ENCODE assay signal across 9 cellular contexts in the genomic region with DNA sequence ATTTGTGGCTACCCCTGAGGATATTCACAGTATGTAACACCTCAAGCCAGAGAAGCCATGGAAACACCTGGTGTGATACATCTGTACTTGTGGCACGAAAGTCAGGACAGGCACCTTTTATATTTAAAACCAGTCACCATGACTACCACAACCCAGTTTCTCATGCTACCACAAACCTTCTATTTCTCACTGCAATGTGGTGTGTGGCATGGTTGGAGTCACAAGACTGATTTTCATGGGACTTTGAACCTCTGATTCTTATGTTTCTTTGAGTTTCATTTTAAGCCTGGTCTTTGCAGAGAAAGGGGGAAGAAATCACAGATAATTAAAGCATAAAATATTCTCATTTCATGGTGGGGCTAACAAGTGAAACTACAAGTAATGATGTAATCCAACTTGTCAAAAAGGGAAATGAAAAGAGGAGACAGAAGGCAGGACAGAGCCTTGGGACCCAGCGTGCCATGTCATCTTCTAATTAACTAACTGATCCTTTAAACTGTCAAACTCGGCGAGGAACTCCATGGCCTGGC.
DNase-seq lines count a peak whose midpoint lies in the region; ATAC-seq and TF ChIP-seq lines count a peak whose summit lies in the region.
"Had no signal": no experiment of that assay in that cellular context is flagged by ENCODE, and none has a peak within 500 bp of the region (broad histone marks: within the 10 kb centered on the region; RNA-seq: fewer than 3 reads in every experiment).

No MANE protein-coding gene starts in this region.

- H3K27me3 Mint-ChIP-seq in naive B cell (peaks cover 11 to 18% (median 14%) of the 10 kb centered on the region in 3 donors), WTC11 (ENCODE audit: low read depth) (no peaks in the 10 kb centered on the region)
- no peaks in the 10 kb centered on the region for H3K27me3 Mint-ChIP-seq in T-helper 2 cell treated with Interferon-gamma antibody and Interleukin-4, amounts not matched to agents 5 μg/mL and 100 μg/mL, for 36 hours (ENCODE audit: low read depth)

- H3K4me1 Mint-ChIP-seq in naive B cell, result peaks cover 8 to 11% (median 11%) of the 10 kb centered on the region in 3 donors
- H3K4me1 Mint-ChIP-seq in T-helper 2 cell treated with Interferon-gamma antibody and Interleukin-4, amounts not matched to agents 5 μg/mL and 100 μg/mL, for 36 hours (ENCODE audit: low read depth), result no peaks in the 10 kb centered on the region
- peaks cover 20% of the 10 kb centered on the region for H3K4me1 Mint-ChIP-seq in WTC11

- no peak overlapping the region for H3K56ac ChIP-seq in mesendoderm (ENCODE audit: low read length)

- H3K4me1 ChIP-seq in mesendoderm (ENCODE audit: control insufficient read depth, low read depth, low read length), result peaks cover 3% of the 10 kb centered on the region

- no CpG with 5 or more reads among the region's 4 CpGs for WGBS in mesendoderm (ENCODE audit: extremely low coverage, insufficient coverage, low lambda C conversion rate)

- H3K4me3 Mint-ChIP-seq in naive B cell (no peak overlapping the region), WTC11 (no peak overlapping the region)
- H3K4me3 Mint-ChIP-seq in T-helper 2 cell treated with Interferon-gamma antibody and Interleukin-4, amounts not matched to agents 5 μg/mL and 100 μg/mL, for 36 hours, result no peak overlapping the region

- no peak overlapping the region for H4K8ac ChIP-seq in mesendoderm (ENCODE audit: low read depth, low read length)

- H3K4ac ChIP-seq in mesendoderm (ENCODE audit: low read depth, low read length), result no peak overlapping the region

- no peak overlapping the region for H2BK120ac ChIP-seq in mesendoderm (ENCODE audit: low read depth, low read length)

- POLR2A ChIA-PET in WTC11 (lab: Charles Lee), result no interaction called here

- H3K27me3 ChIP-seq in mesendoderm (ENCODE audit: insufficient read depth, low read length, poor library complexity), result no peaks in the 10 kb centered on the region

- no peak overlapping the region for H3K4me3 ChIP-seq in mesendoderm (ENCODE audit: low read length)

- no peak overlapping the region for H3K18ac ChIP-seq in mesendoderm (ENCODE audit: low read length)

- H4K5ac ChIP-seq in mesendoderm (ENCODE audit: low read length), result no peak overlapping the region

- H3K27ac Mint-ChIP-seq in naive B cell, result no peak overlapping the region
- no peak overlapping the region for H3K27ac Mint-ChIP-seq in T-helper 2 cell treated with Interferon-gamma antibody and Interleukin-4, amounts not matched to agents 5 μg/mL and 100 μg/mL, for 36 hours
- no peak overlapping the region for H3K27ac Mint-ChIP-seq in WTC11

- no peaks in the 10 kb centered on the region for H3K36me3 ChIP-seq in mesendoderm (ENCODE audit: control insufficient read depth, insufficient read depth, low read length)

- H3K79me2 ChIP-seq in mesendoderm (ENCODE audit: control insufficient read depth, insufficient read depth, low read length), result no peaks in the 10 kb centered on the region

- CTCF ChIA-PET in WTC11 (lab: Charles Lee), result interaction anchor here (1.1 to 1.2 kb wide), 2 partner anchors 60 to 257 kb away, joined by 3 to 4 read pairs; no protein-coding TSS in a partner anchor

- no peak overlapping the region for H3K9ac ChIP-seq in mesendoderm (ENCODE audit: low read length)

- DNase-seq in naive B cell, result peak; percentile 15
- no peak for DNase-seq in mesendoderm
- DNase-seq in T-helper 2 cell treated with Interferon-gamma antibody and Interleukin-4, amounts not matched to agents 5 μg/mL and 100 μg/mL, for 36 hours (ENCODE audit: low spot score), result no peak
- no peak for DNase-seq in WTC11 (ENCODE audit: low spot score)
- DNase-seq in stimulated activated CD4-positive, alpha-beta T cell treated with anti-CD3 and anti-CD28 coated beads, Interleukin-12 subunit alpha, Interleukin-12 subunit beta, amount 100 ng/mL, for 4 hours, result no peak
- DNase-seq: SHP77 treated with DMSO at 0.1 percent for 48 hours had no signal

- H3K36me3 Mint-ChIP-seq in naive B cell, result no peaks in the 10 kb centered on the region
- H3K36me3 Mint-ChIP-seq in T-helper 2 cell treated with Interferon-gamma antibody and Interleukin-4, amounts not matched to agents 5 μg/mL and 100 μg/mL, for 36 hours (ENCODE audit: low read depth), result no peaks in the 10 kb centered on the region
- no peaks in the 10 kb centered on the region for H3K36me3 Mint-ChIP-seq in WTC11

- H2AK5ac ChIP-seq in mesendoderm (ENCODE audit: low read length), result no peak overlapping the region

- ATAC-seq in GM19023 (IDR thresholded peaks at IDR 0.05; ENCODE audit: unreplicated experiment), result peak; percentile 89
- ATAC-seq in HG02571 (IDR thresholded peaks at IDR 0.05; ENCODE audit: unreplicated experiment), result peak; percentile 84
- ATAC-seq in HG03520 (IDR thresholded peaks at IDR 0.05; ENCODE audit: unreplicated experiment), result peak; percentile 88
- peak; percentile 60 to 68 for ATAC-seq in naive B cell (ENCODE audit: low read depth in 2 of 2)
- ATAC-seq in WTC11, result no peak

- H3K23ac ChIP-seq in mesendoderm (ENCODE audit: low read length), result no peak overlapping the region

- H3K27ac ChIP-seq in mesendoderm (ENCODE audit: low read depth, low read length), result no peak overlapping the region

- no peak overlapping the region for H3K4me2 ChIP-seq in mesendoderm (ENCODE audit: low read length)

- TF ChIP-seq CTCF in WTC11 (IDR thresholded peaks at IDR 0.05), result no peak

- H3K79me1 ChIP-seq in mesendoderm (ENCODE audit: low read length), result no peaks in the 10 kb centered on the region

- no peak overlapping the region for H2BK5ac ChIP-seq in mesendoderm (ENCODE audit: low read length)

- H3K9me3 Mint-ChIP-seq in naive B cell, result no peaks in the 10 kb centered on the region
- H3K9me3 Mint-ChIP-seq in T-helper 2 cell treated with Interferon-gamma antibody and Interleukin-4, amounts not matched to agents 5 μg/mL and 100 μg/mL, for 36 hours, result no peaks in the 10 kb centered on the region
- no peaks in the 10 kb centered on the region for H3K9me3 Mint-ChIP-seq in WTC11

- H2BK15ac ChIP-seq in mesendoderm (replicated peaks; ENCODE audit: low read depth), result no peak overlapping the region

TF ChIP-seq in WTC11, 78 proteins besides CTCF, POLR2A, EP300 and RAD21 (continues in another document):
- TF ChIP-seq ZNF121 (CRISPR knock-in tag; IDR thresholded peaks at IDR 0.05) (no peak), ZNF263 (CRISPR knock-in tag; IDR thresholded peaks at IDR 0.05; ENCODE audit: low read depth) (no peak), FOXK1 (CRISPR knock-in tag; IDR thresholded peaks at IDR 0.05) (no peak), JUN (CRISPR knock-in tag; IDR thresholded peaks at IDR 0.05) (no peak), OVOL2 (CRISPR knock-in tag; IDR thresholded peaks at IDR 0.05; ENCODE audit: borderline replicate concordance) (no peak)
- TF ChIP-seq, protein P1, sequence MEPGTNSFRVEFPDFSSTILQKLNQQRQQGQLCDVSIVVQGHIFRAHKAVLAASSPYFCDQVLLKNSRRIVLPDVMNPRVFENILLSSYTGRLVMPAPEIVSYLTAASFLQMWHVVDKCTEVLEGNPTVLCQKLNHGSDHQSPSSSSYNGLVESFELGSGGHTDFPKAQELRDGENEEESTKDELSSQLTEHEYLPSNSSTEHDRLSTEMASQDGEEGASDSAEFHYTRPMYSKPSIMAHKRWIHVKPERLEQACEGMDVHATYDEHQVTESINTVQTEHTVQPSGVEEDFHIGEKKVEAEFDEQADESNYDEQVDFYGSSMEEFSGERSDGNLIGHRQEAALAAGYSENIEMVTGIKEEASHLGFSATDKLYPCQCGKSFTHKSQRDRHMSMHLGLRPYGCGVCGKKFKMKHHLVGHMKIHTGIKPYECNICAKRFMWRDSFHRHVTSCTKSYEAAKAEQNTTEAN (CRISPR knock-in tag; IDR thresholded peaks at IDR 0.05), result no peak
- TF ChIP-seq, protein P2, sequence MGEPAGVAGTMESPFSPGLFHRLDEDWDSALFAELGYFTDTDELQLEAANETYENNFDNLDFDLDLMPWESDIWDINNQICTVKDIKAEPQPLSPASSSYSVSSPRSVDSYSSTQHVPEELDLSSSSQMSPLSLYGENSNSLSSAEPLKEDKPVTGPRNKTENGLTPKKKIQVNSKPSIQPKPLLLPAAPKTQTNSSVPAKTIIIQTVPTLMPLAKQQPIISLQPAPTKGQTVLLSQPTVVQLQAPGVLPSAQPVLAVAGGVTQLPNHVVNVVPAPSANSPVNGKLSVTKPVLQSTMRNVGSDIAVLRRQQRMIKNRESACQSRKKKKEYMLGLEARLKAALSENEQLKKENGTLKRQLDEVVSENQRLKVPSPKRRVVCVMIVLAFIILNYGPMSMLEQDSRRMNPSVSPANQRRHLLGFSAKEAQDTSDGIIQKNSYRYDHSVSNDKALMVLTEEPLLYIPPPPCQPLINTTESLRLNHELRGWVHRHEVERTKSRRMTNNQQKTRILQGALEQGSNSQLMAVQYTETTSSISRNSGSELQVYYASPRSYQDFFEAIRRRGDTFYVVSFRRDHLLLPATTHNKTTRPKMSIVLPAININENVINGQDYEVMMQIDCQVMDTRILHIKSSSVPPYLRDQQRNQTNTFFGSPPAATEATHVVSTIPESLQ (CRISPR knock-in tag; IDR thresholded peaks at IDR 0.05), result no peak
- TF ChIP-seq, protein P3, sequence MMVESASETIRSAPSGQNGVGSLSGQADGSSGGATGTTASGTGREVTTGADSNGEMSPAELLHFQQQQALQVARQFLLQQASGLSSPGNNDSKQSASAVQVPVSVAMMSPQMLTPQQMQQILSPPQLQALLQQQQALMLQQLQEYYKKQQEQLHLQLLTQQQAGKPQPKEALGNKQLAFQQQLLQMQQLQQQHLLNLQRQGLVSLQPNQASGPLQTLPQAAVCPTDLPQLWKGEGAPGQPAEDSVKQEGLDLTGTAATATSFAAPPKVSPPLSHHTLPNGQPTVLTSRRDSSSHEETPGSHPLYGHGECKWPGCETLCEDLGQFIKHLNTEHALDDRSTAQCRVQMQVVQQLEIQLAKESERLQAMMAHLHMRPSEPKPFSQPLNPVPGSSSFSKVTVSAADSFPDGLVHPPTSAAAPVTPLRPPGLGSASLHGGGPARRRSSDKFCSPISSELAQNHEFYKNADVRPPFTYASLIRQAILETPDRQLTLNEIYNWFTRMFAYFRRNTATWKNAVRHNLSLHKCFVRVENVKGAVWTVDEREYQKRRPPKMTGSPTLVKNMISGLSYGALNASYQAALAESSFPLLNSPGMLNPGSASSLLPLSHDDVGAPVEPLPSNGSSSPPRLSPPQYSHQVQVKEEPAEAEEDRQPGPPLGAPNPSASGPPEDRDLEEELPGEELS (CRISPR knock-in tag; IDR thresholded peaks at IDR 0.05), result no peak
